Comparison of ENCODE assay signal across 1 cellular context in genomic region chr2:11863513-11864328, GRCh38.
A peak's percentile ranks its signal among the peaks of the same experiment; 100 is the strongest.
TF ChIP-seq lines count a peak whose summit lies in the region.

No MANE protein-coding gene starts in this region.

TF ChIP-seq in GM12878, 131 proteins besides CTCF, POLR2A, EP300 and RAD21 (continued from another document):
- peak; percentile 85 for TF ChIP-seq PKNOX1 (IDR thresholded peaks at IDR 0.05)
- no peak for TF ChIP-seq ASH2L (IDR thresholded peaks at IDR 0.05; ENCODE audit: borderline replicate concordance, low read depth)
- TF ChIP-seq RELB (IDR thresholded peaks at IDR 0.05; ENCODE audit: low read depth) = 0 out of 2 replicates have a peak, but pooled peaks have one; percentile 55
- TF ChIP-seq NR2F1 (conservative IDR thresholded peaks at IDR 0.05) = 0 out of 2 replicates have a peak, but pooled peaks have one; percentile 31
- peak; percentile 68 to 72; a peak in 3 of 4 replicates for TF ChIP-seq IKZF2 (IDR thresholded peaks at IDR 0.05)
- no peak for TF ChIP-seq POLR2AphosphoS2 (IDR thresholded peaks at IDR 0.05; ENCODE audit: low read depth, low read length)
- no peak for TF ChIP-seq SIN3A (IDR thresholded peaks at IDR 0.05; ENCODE audit: low read depth, low read length)
- TF ChIP-seq WRNIP1 (IDR thresholded peaks at IDR 0.05; ENCODE audit: borderline replicate concordance, low read depth, low read length) = 0 out of 2 replicates have a peak, but pooled peaks have one; percentile 51
- 0 out of 2 replicates have a peak, but pooled peaks have one; percentile 20 for TF ChIP-seq CBX5 (IDR thresholded peaks at IDR 0.05; ENCODE audit: low read depth)
- no peak for TF ChIP-seq STAT1 (conservative IDR thresholded peaks at IDR 0.05)
- 0 out of 2 replicates have a peak, but pooled peaks have one; percentile 21 for TF ChIP-seq ATF2 (IDR thresholded peaks at IDR 0.05; ENCODE audit: low read length)
- no peak for TF ChIP-seq ESRRA (IDR thresholded peaks at IDR 0.05; ENCODE audit: low read length)
- peak; percentile 17; the same call in 1 of the 2 replicates for TF ChIP-seq MXI1 (IDR thresholded peaks at IDR 0.05; ENCODE audit: low read depth, low read length)
- TF ChIP-seq CREB1 (IDR thresholded peaks at IDR 0.05; ENCODE audit: low read depth) = no peak
- peak; percentile 86 for TF ChIP-seq SMC3 (IDR thresholded peaks at IDR 0.05; ENCODE audit: borderline replicate concordance, low read length)
- 0 out of 2 replicates have a peak, but pooled peaks have one; percentile 36 for TF ChIP-seq CHD2 (IDR thresholded peaks at IDR 0.05; ENCODE audit: borderline replicate concordance, low read depth, low read length)
- TF ChIP-seq IKZF1 (conservative IDR thresholded peaks at IDR 0.05) = peak; percentile 52; the same call in 1 of the 2 replicates
- peak; percentile 69; the same call in 1 of the 2 replicates for TF ChIP-seq EED (IDR thresholded peaks at IDR 0.05; ENCODE audit: low read depth)
- TF ChIP-seq IRF4 (IDR thresholded peaks at IDR 0.05; ENCODE audit: low read depth, low read length) = peak; percentile 49; the same call in 1 of the 2 replicates
- TF ChIP-seq GABPA (IDR thresholded peaks at IDR 0.05; ENCODE audit: low read depth) = 0 out of 2 replicates have a peak, but pooled peaks have one; percentile 5
- peak; percentile 33 for TF ChIP-seq ATF7 (IDR thresholded peaks at IDR 0.05; ENCODE audit: low read depth)
